8 cellular contexts compared by ENCODE assay signal in genomic region chr18:35582310-35582682, GRCh38. TPM values are rescaled to one million over a fixed set of nuclear protein-coding genes. Genes with fewer than 3 reads are reported as not detected.
DNase-seq lines count a peak whose midpoint lies in the region; ATAC-seq and TF ChIP-seq lines count a peak whose summit lies in the region.

No MANE protein-coding gene starts in this region.

- H3K36me3 Mint-ChIP-seq in activated naive CD4-positive, alpha-beta T cell treated with anti-CD3 and anti-CD28 coated beads, Interleukin-2, amount 50 U/mL, for 24 hours: peaks cover 1% of the 10 kb centered on the region
- peaks cover 11% of the 10 kb centered on the region for H3K36me3 Mint-ChIP-seq in type B pancreatic cell

- TF ChIP-seq CTCF in right lobe of liver (IDR thresholded peaks at IDR 0.05) (no peak), type B pancreatic cell (conservative IDR thresholded peaks at IDR 0.05) (no peak)

- ATAC-seq in right lobe of liver (no peak), HG03457 (IDR thresholded peaks at IDR 0.05; ENCODE audit: unreplicated experiment) (no peak), GM18498 (IDR thresholded peaks at IDR 0.05; ENCODE audit: unreplicated experiment) (no peak)

- WGBS in right lobe of liver (ENCODE audit: insufficient coverage, low coverage, low lambda C conversion rate, missing lambda C conversion rate): 7% methylated on average over 4 of the region's 4 CpGs

- DNase-seq in activated naive CD4-positive, alpha-beta T cell (lab: John Stamatoyannopoulos, UW): no peak
- DNase-seq in adipocyte (ENCODE audit: low read depth): peak; percentile 30
- no peak for DNase-seq in right lobe of liver
- no peak for DNase-seq in type B pancreatic cell (ENCODE audit: extremely low spot score, unreplicated experiment)
- no peak for DNase-seq in anterior cingulate cortex (lab: John Stamatoyannopoulos, UW)

- H3K27me3 Mint-ChIP-seq in activated naive CD4-positive, alpha-beta T cell treated with anti-CD3 and anti-CD28 coated beads, Interleukin-2, amount 50 U/mL, for 24 hours: peaks cover 1% of the 10 kb centered on the region
- H3K27me3 Mint-ChIP-seq in type B pancreatic cell: peaks cover 7% of the 10 kb centered on the region

- no peaks in the 10 kb centered on the region for H3K9me3 Mint-ChIP-seq in activated naive CD4-positive, alpha-beta T cell treated with anti-CD3 and anti-CD28 coated beads, Interleukin-2, amount 50 U/mL, for 24 hours
- H3K9me3 Mint-ChIP-seq in type B pancreatic cell: no peaks in the 10 kb centered on the region

- H3K4me1 Mint-ChIP-seq in activated naive CD4-positive, alpha-beta T cell treated with anti-CD3 and anti-CD28 coated beads, Interleukin-2, amount 50 U/mL, for 24 hours: peaks cover 43% of the 10 kb centered on the region
- peaks cover 14% of the 10 kb centered on the region for H3K4me1 Mint-ChIP-seq in type B pancreatic cell (ENCODE audit: unreplicated experiment)

- H3K27me3 ChIP-seq in adipocyte (replicated peaks; ENCODE audit: control insufficient read depth, insufficient read depth, low read length) (no peaks in the 10 kb centered on the region), right lobe of liver (no peaks in the 10 kb centered on the region)

- H3K9ac ChIP-seq in adipocyte (ENCODE audit: low read length): peak overlapping the region; percentile 89

- peak overlapping the region; percentile 87 for H3K4me3 ChIP-seq in adipocyte (ENCODE audit: low read length)
- peak overlapping the region; percentile 65 to 79 (median 73) for H3K4me3 ChIP-seq in right lobe of liver

- intact Hi-C loops in right lobe of liver (cut with DNase I): no loop called here

- no peak for TF ChIP-seq POLR2A in right lobe of liver (IDR thresholded peaks at IDR 0.05)

- H3K4me1 ChIP-seq in adipocyte (ENCODE audit: control insufficient read depth, insufficient read depth, low read length) (peaks cover 27% of the 10 kb centered on the region), right lobe of liver (peaks cover 0 to 12% (median 0%) of the 10 kb centered on the region in 4 donors)

- peak overlapping the region; percentile 89 for H3K4me3 Mint-ChIP-seq in activated naive CD4-positive, alpha-beta T cell treated with anti-CD3 and anti-CD28 coated beads, Interleukin-2, amount 50 U/mL, for 24 hours
- H3K4me3 Mint-ChIP-seq in type B pancreatic cell: peak overlapping the region; percentile 89

- H3K36me3 ChIP-seq in adipocyte (ENCODE audit: control insufficient read depth, insufficient read depth, low read length, severe bottlenecking) (no peaks in the 10 kb centered on the region), right lobe of liver (no peaks in the 10 kb centered on the region)

- peak overlapping the region in 1 of 3 donors; percentile 63 for H3K27ac ChIP-seq in right lobe of liver

- H3K9me3 ChIP-seq in adipocyte (ENCODE audit: control insufficient read depth, low read length) (no peaks in the 10 kb centered on the region), right lobe of liver (no peaks in the 10 kb centered on the region)

- peak overlapping the region; percentile 91 for H3K27ac Mint-ChIP-seq in activated naive CD4-positive, alpha-beta T cell treated with anti-CD3 and anti-CD28 coated beads, Interleukin-2, amount 50 U/mL, for 24 hours
- H3K27ac Mint-ChIP-seq in type B pancreatic cell: peak overlapping the region; percentile 88

RNA-seq across cellular contexts. Expression of gene GALNT1, which starts 0.8 kb away (rescaled TPM):
- total RNA-seq in right lobe of liver (10 to 100 TPM; 28.0 to 47.4 (median 40.4) TPM), type B pancreatic cell (ENCODE audit: low replicate concordance) (92.1 and 100 TPM in 2 replicates)
